In genomic region chr9:23669776-23670175, GRCh38 we compare ENCODE assay signal across 19 cellular contexts.
A peak's percentile ranks its signal among the peaks of the same experiment; 100 is the strongest.
DNase-seq lines count a peak whose midpoint lies in the region; ATAC-seq and TF ChIP-seq lines count a peak whose summit lies in the region.
"Had no signal": no experiment of that assay in that cellular context is flagged by ENCODE, and none has a peak within 500 bp of the region (broad histone marks: within the 10 kb centered on the region; RNA-seq: fewer than 3 reads in every experiment).

No MANE protein-coding gene starts in this region.

- no CpG with 5 or more reads among the region's 1 CpG for WGBS in mesendoderm (ENCODE audit: extremely low coverage, insufficient coverage, low lambda C conversion rate)

- H3K27ac ChIP-seq in mesendoderm (ENCODE audit: low read depth, low read length) (no peak overlapping the region), MM.1S (ENCODE audit: low read length) (no peak overlapping the region)
- H3K27ac ChIP-seq: C4-2B, SK-N-MC had no signal

- no peak overlapping the region for H3K56ac ChIP-seq in mesendoderm (ENCODE audit: low read length)

- H3F3A ChIP-seq in MM.1S (ENCODE audit: insufficient read depth, low read length): no peaks in the 10 kb centered on the region

- H3K4me3 Mint-ChIP-seq in glutamatergic neuron (ENCODE audit: unreplicated experiment): no peak overlapping the region
- H3K4me3 Mint-ChIP-seq: B cell; CD8-positive, alpha-beta memory T cell had no signal

- H3K27me3 ChIP-seq in mesendoderm (ENCODE audit: insufficient read depth, low read length, poor library complexity): no peaks in the 10 kb centered on the region
- no peaks in the 10 kb centered on the region for H3K27me3 ChIP-seq in MM.1S (replicated peaks; ENCODE audit: insufficient read depth, low read length)

- H3K9ac ChIP-seq in mesendoderm (ENCODE audit: low read length): no peak overlapping the region
- H3K9ac ChIP-seq in MM.1S (ENCODE audit: low read length): no peak overlapping the region

- peaks cover 65% of the 10 kb centered on the region for H3K9me3 Mint-ChIP-seq in glutamatergic neuron (ENCODE audit: unreplicated experiment)

- no peak overlapping the region for H3K18ac ChIP-seq in mesendoderm (ENCODE audit: low read length)

- no peak overlapping the region for H2AK5ac ChIP-seq in mesendoderm (ENCODE audit: low read length)

- H3K9me2 ChIP-seq in MM.1S (replicated peaks; ENCODE audit: insufficient read depth, low read length): no peaks in the 10 kb centered on the region

- H4K20me1 ChIP-seq in MM.1S (ENCODE audit: insufficient read depth, low read length): no peaks in the 10 kb centered on the region

- no peaks in the 10 kb centered on the region for H3K79me1 ChIP-seq in mesendoderm (ENCODE audit: low read length)

- no peak overlapping the region for H3K4ac ChIP-seq in mesendoderm (ENCODE audit: low read depth, low read length)

- H3K4me3 ChIP-seq in mesendoderm (ENCODE audit: low read length) (no peak overlapping the region), MM.1S (ENCODE audit: low read length) (no peak overlapping the region)
- H3K4me3 ChIP-seq: SK-N-MC had no signal

- no peak overlapping the region for H2AFZ ChIP-seq in MM.1S (ENCODE audit: low read length)

- H3K36me3 ChIP-seq in mesendoderm (ENCODE audit: control insufficient read depth, insufficient read depth, low read length) (no peaks in the 10 kb centered on the region), MM.1S (replicated peaks; ENCODE audit: insufficient read depth, low read length) (no peaks in the 10 kb centered on the region)

- H4K5ac ChIP-seq in mesendoderm (ENCODE audit: low read length): no peak overlapping the region

- peaks cover 31% of the 10 kb centered on the region for H3K27me3 Mint-ChIP-seq in glutamatergic neuron (ENCODE audit: unreplicated experiment)
- H3K27me3 Mint-ChIP-seq: B cell; CD8-positive, alpha-beta memory T cell had no signal

- no peak overlapping the region for H2BK5ac ChIP-seq in mesendoderm (ENCODE audit: low read length)

- no peak overlapping the region for H4K8ac ChIP-seq in mesendoderm (ENCODE audit: low read depth, low read length)

- H3K4me1 ChIP-seq in mesendoderm (ENCODE audit: control insufficient read depth, low read depth, low read length) (no peaks in the 10 kb centered on the region), MM.1S (ENCODE audit: low read length) (no peaks in the 10 kb centered on the region)

- no peak overlapping the region for H3K23ac ChIP-seq in mesendoderm (ENCODE audit: low read length)

- no peaks in the 10 kb centered on the region for H3K79me2 ChIP-seq in mesendoderm (ENCODE audit: control insufficient read depth, insufficient read depth, low read length)
- no peaks in the 10 kb centered on the region for H3K79me2 ChIP-seq in MM.1S (ENCODE audit: low read length)

- peak overlapping the region; percentile 60 for H3K27ac Mint-ChIP-seq in glutamatergic neuron (ENCODE audit: unreplicated experiment)
- H3K27ac Mint-ChIP-seq: B cell; CD8-positive, alpha-beta memory T cell had no signal

- no peak overlapping the region for H2BK15ac ChIP-seq in mesendoderm (replicated peaks; ENCODE audit: low read depth)

- no peak overlapping the region for H2BK120ac ChIP-seq in mesendoderm (ENCODE audit: low read depth, low read length)

- peak; percentile 91 for DNase-seq in DMS 273 treated with DMSO at 0.1 percent for 48 hours (lab: John Stamatoyannopoulos, UW)
- DNase-seq in NCI-H446 (lab: John Stamatoyannopoulos, UW): peak; percentile 33 to 90
- peak; percentile 61 for DNase-seq in NCI-H82 treated with DMSO at 0.1 percent for 48 hours (lab: John Stamatoyannopoulos, UW; ENCODE audit: unreplicated experiment)
- no peak for DNase-seq in glutamatergic neuron
- no peak for DNase-seq in mesendoderm
- no peak for DNase-seq in MM.1S
- no peak for DNase-seq in activated CD4-positive, alpha-beta T cell treated with anti-CD3 and anti-CD28 coated beads, Interleukin-2, amount 50 U/mL, for 48 hours
- DNase-seq: CD8-positive, alpha-beta memory T cell; H7; KBM-7; NCI-H1105 treated with DMSO at 0.1 percent for 48 hours; NCI-H2081; NCI-H345; NCI-H526 treated with DMSO at 0.1 percent for 48 hours; SIG-M5 had no signal

- peaks cover 40% of the 10 kb centered on the region for H3K4me1 Mint-ChIP-seq in glutamatergic neuron (ENCODE audit: low read depth, unreplicated experiment)
- H3K4me1 Mint-ChIP-seq: B cell; CD8-positive, alpha-beta memory T cell had no signal

- no peak for ATAC-seq in HG02970 (IDR thresholded peaks at IDR 0.05; ENCODE audit: low FRiP score, unreplicated experiment)

- TF ChIP-seq CTCF in glutamatergic neuron (IDR thresholded peaks at IDR 0.05; ENCODE audit: partially characterized antibody, unreplicated experiment) (no peak), MM.1S (IDR thresholded peaks at IDR 0.05; ENCODE audit: low read length) (no peak)

- H3K9me3 ChIP-seq in MM.1S (replicated peaks; ENCODE audit: insufficient read depth, low read length): no peaks in the 10 kb centered on the region

- H3K36me3 Mint-ChIP-seq in glutamatergic neuron (ENCODE audit: unreplicated experiment): peaks cover 47% of the 10 kb centered on the region
- H3K36me3 Mint-ChIP-seq: CD8-positive, alpha-beta memory T cell had no signal

- H3K4me2 ChIP-seq in mesendoderm (ENCODE audit: low read length) (no peak overlapping the region), MM.1S (ENCODE audit: low read depth, low read length) (no peak overlapping the region)

Comparison
In these comparisons a context has a peak if more than half of its experiments do, and no peak if none do; other contexts are left out.
1. DNase-seq: peak in DMS 273 treated with DMSO at 0.1 percent for 48 hours (single experiment), NCI-H446 (2 of 2) and NCI-H82 treated with DMSO at 0.1 percent for 48 hours (single experiment); none in glutamatergic neuron (single experiment), mesendoderm (single experiment), MM.1S (single experiment) and activated CD4-positive, alpha-beta T cell treated with anti-CD3 and anti-CD28 coated beads, Interleukin-2, amount 50 U/mL, for 48 hours (0 of 2).